In the genomic region with DNA sequence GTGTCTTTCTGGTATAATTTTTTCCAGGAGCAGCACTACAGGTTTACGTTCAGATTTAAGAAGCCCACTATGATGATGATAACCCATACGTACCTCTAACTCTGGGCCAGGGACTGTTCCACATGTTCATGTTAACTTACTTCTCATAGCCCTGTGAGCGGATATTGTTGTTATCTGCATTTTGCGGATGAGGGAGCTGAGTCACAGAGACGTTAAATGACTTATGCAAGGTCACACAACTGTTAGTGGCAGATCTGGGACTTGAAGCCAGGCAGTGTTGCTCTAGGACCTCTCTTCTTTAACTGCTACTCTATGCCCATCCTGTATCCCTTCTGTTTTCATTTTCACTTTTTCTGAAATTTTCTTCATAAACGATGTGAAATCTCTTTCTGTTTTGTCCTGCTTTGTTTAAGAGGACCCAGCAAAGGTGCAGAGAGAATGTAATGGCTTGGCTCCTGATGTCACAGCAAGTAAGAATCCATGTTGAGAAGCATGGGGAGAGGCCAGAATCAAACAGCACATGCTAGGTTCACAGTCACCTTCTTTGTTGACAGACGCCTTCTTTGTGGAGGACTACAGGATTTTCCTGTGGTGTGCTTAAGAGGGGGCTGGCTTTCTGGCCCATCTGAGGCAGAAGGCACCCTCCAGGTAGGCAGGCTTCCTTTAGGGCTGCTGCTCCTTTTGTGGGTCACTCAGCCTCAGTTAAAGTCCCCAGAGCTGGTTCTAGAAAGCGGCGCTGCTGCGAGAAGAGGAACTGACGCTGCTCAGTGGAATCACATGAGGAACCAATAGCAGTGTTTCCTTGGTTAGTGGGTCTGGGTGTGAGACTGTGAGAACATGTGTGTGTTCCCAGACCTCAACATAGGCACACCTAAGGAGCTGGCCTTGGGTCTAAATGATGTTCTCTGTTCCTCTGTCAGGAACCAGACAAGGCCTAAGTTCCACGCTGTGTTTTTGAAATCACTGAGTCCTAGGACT, we compare ENCODE assay signal across 22 cellular contexts.
DNase-seq lines count a peak whose midpoint lies in the region; ATAC-seq and TF ChIP-seq lines count a peak whose summit lies in the region.
"Had no signal": no experiment of that assay in that cellular context is flagged by ENCODE, and none has a peak within 500 bp of the region (broad histone marks: within the 10 kb centered on the region; RNA-seq: fewer than 3 reads in every experiment).

No MANE protein-coding gene starts in this region.

- no peak for DNase-seq in CD8-positive, alpha-beta T cell
- no peak for DNase-seq in DMS79 (lab: John Stamatoyannopoulos, UW)
- no peak for DNase-seq in brain microvascular endothelial cell
- DNase-seq: 8988T; activated CD4-positive, alpha-beta T cell treated with anti-CD3 and anti-CD28 coated beads, Interleukin-2, amount 10 ng/mL, durations not matched to agents 24 days and 14 days; COR-L47; EL; GM23248; left cardiac atrium; mesendoderm; naive B cell; NCI-H1436 treated with DMSO at 0.1 percent for 48 hours; NCI-H69; occipital lobe; SHP77 treated with DMSO at 0.1 percent for 48 hours had no signal

- H3K4me3 Mint-ChIP-seq in CD8-positive, alpha-beta T cell = no peak overlapping the region
- H3K4me3 Mint-ChIP-seq: activated CD4-positive, alpha-beta T cell treated with anti-CD3 and anti-CD28 coated beads, Interleukin-2, amount 10 ng/mL, durations not matched to agents 24 days and 14 days; brain; naive B cell had no signal

- no peak overlapping the region for H3K9ac ChIP-seq in OCI-LY3 (ENCODE audit: low read length)
- H3K9ac ChIP-seq: GM23248 had no signal

- POLR2A ChIA-PET in CD8-positive, alpha-beta T cell (lab: Charles Lee) = no interaction called here

- no peaks in the 10 kb centered on the region for H3K36me3 ChIP-seq in CD8-positive, alpha-beta T cell (ENCODE audit: insufficient read depth, low read length)
- H3K36me3 ChIP-seq in OCI-LY3 (replicated peaks; ENCODE audit: low read depth, low read length) (no peaks in the 10 kb centered on the region), brain microvascular endothelial cell (replicated peaks) (no peaks in the 10 kb centered on the region)
- H3K36me3 ChIP-seq: vagina had no signal

- H2AFZ ChIP-seq in OCI-LY3 (ENCODE audit: low read depth, low read length) = 0 out of 2 replicates have a peak overlapping the region, but pooled peaks have one; percentile 7
- H2AFZ ChIP-seq: GM23248 had no signal

- no peaks in the 10 kb centered on the region for H3K9me3 ChIP-seq in CD8-positive, alpha-beta T cell (ENCODE audit: low read length)
- H3K9me3 ChIP-seq in OCI-LY3 (ENCODE audit: insufficient read depth, low read length) = no peaks in the 10 kb centered on the region
- H3K9me3 ChIP-seq: vagina had no signal

- no peaks in the 10 kb centered on the region for H3K4me1 ChIP-seq in CD8-positive, alpha-beta T cell (ENCODE audit: insufficient read depth, low read length)
- no peaks in the 10 kb centered on the region for H3K4me1 ChIP-seq in OCI-LY3 (ENCODE audit: low read length)
- H3K4me1 ChIP-seq: vagina had no signal

- H3K27ac ChIP-seq in CD8-positive, alpha-beta T cell (ENCODE audit: low read depth, low read length) = no peak overlapping the region
- H3K27ac ChIP-seq in OCI-LY3 (ENCODE audit: low read length) = no peak overlapping the region
- no peak overlapping the region for H3K27ac ChIP-seq in brain microvascular endothelial cell
- H3K27ac ChIP-seq: GM23248, vagina had no signal

- in situ Hi-C loops in brain microvascular endothelial cell (cut with HindIII; ENCODE audit: low pct_ligation_motif_present, low sequenced_read_pairs) = no loop called here

- ATAC-seq in CD8-positive, alpha-beta T cell = no peak
- ATAC-seq in GM21360 (IDR thresholded peaks at IDR 0.05; ENCODE audit: unreplicated experiment) (peak; percentile 81), HG03103 (IDR thresholded peaks at IDR 0.05; ENCODE audit: low read depth, unreplicated experiment) (peak; percentile 48), HG03135 (IDR thresholded peaks at IDR 0.05; ENCODE audit: unreplicated experiment) (no peak), HG03521 (IDR thresholded peaks at IDR 0.05; ENCODE audit: unreplicated experiment) (no peak)
- ATAC-seq: left cardiac atrium had no signal

- no peaks in the 10 kb centered on the region for H3K27me3 ChIP-seq in CD8-positive, alpha-beta T cell (ENCODE audit: insufficient read depth, low read length)
- H3K27me3 ChIP-seq in OCI-LY3 (ENCODE audit: low read depth, low read length) = peaks cover 7% of the 10 kb centered on the region
- no peaks in the 10 kb centered on the region for H3K27me3 ChIP-seq in brain microvascular endothelial cell (replicated peaks)
- H3K27me3 ChIP-seq: vagina had no signal

- intact Hi-C loops in CD8-positive, alpha-beta T cell (cut with DNase I, micrococcal nuclease) = no loop called here

- peak overlapping the region; percentile 29 for H3K27ac Mint-ChIP-seq in CD8-positive, alpha-beta T cell
- H3K27ac Mint-ChIP-seq: activated CD4-positive, alpha-beta T cell treated with anti-CD3 and anti-CD28 coated beads, Interleukin-2, amount 10 ng/mL, durations not matched to agents 24 days and 14 days; naive B cell had no signal

- no peaks in the 10 kb centered on the region for H3K27me3 Mint-ChIP-seq in CD8-positive, alpha-beta T cell (ENCODE audit: low read depth)
- H3K27me3 Mint-ChIP-seq: activated CD4-positive, alpha-beta T cell treated with anti-CD3 and anti-CD28 coated beads, Interleukin-2, amount 10 ng/mL, durations not matched to agents 24 days and 14 days; brain had no signal

- H3K9me3 Mint-ChIP-seq in CD8-positive, alpha-beta T cell = no peaks in the 10 kb centered on the region
- H3K9me3 Mint-ChIP-seq: activated CD4-positive, alpha-beta T cell treated with anti-CD3 and anti-CD28 coated beads, Interleukin-2, amount 10 ng/mL, durations not matched to agents 24 days and 14 days had no signal

- no peak for TF ChIP-seq CTCF in CD8-positive, alpha-beta T cell (IDR thresholded peaks at IDR 0.05)
- no peak for TF ChIP-seq CTCF in OCI-LY3 (IDR thresholded peaks at IDR 0.05; ENCODE audit: low read depth, low read length)
- TF ChIP-seq CTCF in brain microvascular endothelial cell (IDR thresholded peaks at IDR 0.05; ENCODE audit: low read depth, low read length, missing control alignments) = no peak

- no peak overlapping the region for H3K4me3 ChIP-seq in CD8-positive, alpha-beta T cell (ENCODE audit: low read depth, low read length)
- H3K4me3 ChIP-seq in OCI-LY3 (ENCODE audit: low read length) (no peak overlapping the region), brain microvascular endothelial cell (ENCODE audit: low read depth, low read length) (no peak overlapping the region)
- H3K4me3 ChIP-seq: GM23248, vagina had no signal

- H3K36me3 Mint-ChIP-seq in CD8-positive, alpha-beta T cell = no peaks in the 10 kb centered on the region
- H3K36me3 Mint-ChIP-seq: naive B cell had no signal

- no peaks in the 10 kb centered on the region for H3K79me2 ChIP-seq in OCI-LY3 (ENCODE audit: low read length)

- no peak overlapping the region for H3K4me2 ChIP-seq in OCI-LY3 (ENCODE audit: low read length)

- H4K20me1 ChIP-seq in OCI-LY3 (ENCODE audit: insufficient read depth, low read length) = no peaks in the 10 kb centered on the region

- CTCF ChIA-PET in CD8-positive, alpha-beta T cell (lab: Charles Lee) = no interaction called here

- H3K4me1 Mint-ChIP-seq in CD8-positive, alpha-beta T cell (ENCODE audit: low read depth) = no peaks in the 10 kb centered on the region
- H3K4me1 Mint-ChIP-seq: activated CD4-positive, alpha-beta T cell treated with anti-CD3 and anti-CD28 coated beads, Interleukin-2, amount 10 ng/mL, durations not matched to agents 24 days and 14 days; naive B cell had no signal

Comparison
In these comparisons a context has a peak if more than half of its experiments do, and no peak if none do; other contexts are left out.
1. ATAC-seq: peak in GM21360 (single experiment) and HG03103 (single experiment); none in CD8-positive, alpha-beta T cell (single experiment), HG03135 (single experiment) and HG03521 (single experiment).